Comparison of ENCODE assay signal across 8 cellular contexts in genomic region chr17:41915566-41915965, GRCh38. TPM values are rescaled to one million over a fixed set of nuclear protein-coding genes. Genes with fewer than 3 reads are reported as not detected.
DNase-seq lines count a peak whose midpoint lies in the region; ATAC-seq, FAIRE-seq and TF ChIP-seq lines count a peak whose summit lies in the region.
"Had no signal": no experiment of that assay in that cellular context is flagged by ENCODE, and none has a peak within 500 bp of the region (broad histone marks: within the 10 kb centered on the region; RNA-seq: fewer than 3 reads in every experiment).

No MANE protein-coding gene starts in this region.

- H3K79me2 ChIP-seq in mammary epithelial cell (ENCODE audit: insufficient read depth, low read length): peaks cover 81% of the 10 kb centered on the region

- no peak overlapping the region for H3K9ac ChIP-seq in HUES64 (ENCODE audit: low read depth, low read length)
- H3K9ac ChIP-seq in mammary epithelial cell (ENCODE audit: insufficient read depth, low read length): no peak overlapping the region

- no peak for ATAC-seq in CD8-positive, alpha-beta T cell
- ATAC-seq in natural killer cell treated with Interleukin-12 subunit alpha and Interleukin-12 subunit beta and Interleukin-15 and Interleukin-18, amount 100 ng/mL, for 72 hours: no peak
- ATAC-seq in GM21619 (IDR thresholded peaks at IDR 0.05; ENCODE audit: unreplicated experiment): no peak

- 74% methylated on average over 2 of the region's 2 CpGs for WGBS in HUES64
- WGBS in mammary epithelial cell (ENCODE audit: low coverage, missing lambda C conversion rate): 80% methylated on average over 1 of the region's 2 CpGs

- CTCF ChIA-PET in CD8-positive, alpha-beta T cell (lab: Charles Lee): no interaction called here
- CTCF ChIA-PET in mammary epithelial cell (lab: Charles Lee; ENCODE audit: low non-redundant PET): no interaction called here

- H2AFZ ChIP-seq in mammary epithelial cell (ENCODE audit: low read depth, low read length): no peak overlapping the region

- no peak for DNase-seq in CD8-positive, alpha-beta T cell
- no peak for DNase-seq in mammary epithelial cell
- no peak for DNase-seq in natural killer cell treated with Interleukin-12 subunit alpha and Interleukin-12 subunit beta and Interleukin-15 and Interleukin-18, amount 100 ng/mL, for 72 hours (ENCODE audit: low spot score)
- DNase-seq in D341Med (ENCODE audit: low spot score): no peak
- DNase-seq in HTR-8/SVneo (ENCODE audit: insufficient read length, low spot score): no peak

- H3K9me3 Mint-ChIP-seq in CD8-positive, alpha-beta T cell: no peaks in the 10 kb centered on the region
- no peaks in the 10 kb centered on the region for H3K9me3 Mint-ChIP-seq in natural killer cell treated with Interleukin-12 subunit alpha and Interleukin-12 subunit beta and Interleukin-15 and Interleukin-18, amount 100 ng/mL, for 72 hours

- POLR2A ChIA-PET in CD8-positive, alpha-beta T cell (lab: Charles Lee): no interaction called here

- peaks cover 38% of the 10 kb centered on the region for H3K36me3 Mint-ChIP-seq in CD8-positive, alpha-beta T cell
- H3K36me3 Mint-ChIP-seq in natural killer cell treated with Interleukin-12 subunit alpha and Interleukin-12 subunit beta and Interleukin-15 and Interleukin-18, amount 100 ng/mL, for 72 hours: peaks cover 6% of the 10 kb centered on the region

- peak overlapping the region; percentile 8 for H3K4me3 Mint-ChIP-seq in CD8-positive, alpha-beta T cell
- peak overlapping the region; percentile 37 for H3K4me3 Mint-ChIP-seq in natural killer cell treated with Interleukin-12 subunit alpha and Interleukin-12 subunit beta and Interleukin-15 and Interleukin-18, amount 100 ng/mL, for 72 hours

- H3K4me3 ChIP-seq in CD8-positive, alpha-beta T cell (ENCODE audit: low read depth, low read length): no peak overlapping the region
- peak overlapping the region; percentile 29; the same call in 1 of the 2 replicates for H3K4me3 ChIP-seq in HUES64 (ENCODE audit: low read length)
- no peak overlapping the region for H3K4me3 ChIP-seq in mammary epithelial cell (replicated peaks in 1 of 3; ENCODE audit: insufficient read depth in 1 of 3, low read depth in 2 of 3, low read length in 3 of 3)
- H3K4me3 ChIP-seq: cardiac muscle cell had no signal

- intact Hi-C loops in CD8-positive, alpha-beta T cell (cut with DNase I, micrococcal nuclease): loop anchor here in 1 of 2 experiments (5.0 kb wide), 1 partner anchor 102 kb away; the partner anchor contains the start of gene DNAJC7
- intact Hi-C loops in mammary epithelial cell (cut with micrococcal nuclease): no loop called here

- peak overlapping the region; percentile 47 for H3K4me2 ChIP-seq in mammary epithelial cell (ENCODE audit: insufficient read depth, low read depth, low read length)

- no peak for TF ChIP-seq CTCF in CD8-positive, alpha-beta T cell (IDR thresholded peaks at IDR 0.05)
- no peak for TF ChIP-seq CTCF in mammary epithelial cell (conservative IDR thresholded peaks at IDR 0.05 in 1 of 2, IDR thresholded peaks at IDR 0.05 in 1 of 2; ENCODE audit: extremely low read depth in 1 of 2, insufficient read depth in 1 of 2, low read depth in 1 of 2, low read length in 2 of 2)

- H3K9me3 ChIP-seq in CD8-positive, alpha-beta T cell (ENCODE audit: low read length): no peaks in the 10 kb centered on the region
- H3K9me3 ChIP-seq in HUES64 (ENCODE audit: insufficient read depth, low read depth, low read length): no peaks in the 10 kb centered on the region
- H3K9me3 ChIP-seq in mammary epithelial cell (replicated peaks; ENCODE audit: insufficient read depth, low read length): no peaks in the 10 kb centered on the region

- FAIRE-seq in HTR-8/SVneo (lab: Jason Lieb, UNC): no peak

- no TSS peak for BruUV-seq in mammary epithelial cell (replicated peaks; lab: Mats Ljungman, UMichigan)

- H3K27ac Mint-ChIP-seq in CD8-positive, alpha-beta T cell: no peak overlapping the region
- H3K27ac Mint-ChIP-seq in natural killer cell treated with Interleukin-12 subunit alpha and Interleukin-12 subunit beta and Interleukin-15 and Interleukin-18, amount 100 ng/mL, for 72 hours: no peak overlapping the region

- H3K4me1 Mint-ChIP-seq in CD8-positive, alpha-beta T cell (ENCODE audit: low read depth): peaks cover 32% of the 10 kb centered on the region
- peaks cover 23 to 35% of the 10 kb centered on the region in 2 donors for H3K4me1 Mint-ChIP-seq in natural killer cell treated with Interleukin-12 subunit alpha and Interleukin-12 subunit beta and Interleukin-15 and Interleukin-18, amount 100 ng/mL, for 72 hours (ENCODE audit: low read depth in 2 of 2)

- no peak overlapping the region for H3K27ac ChIP-seq in CD8-positive, alpha-beta T cell (ENCODE audit: low read depth, low read length)
- H3K27ac ChIP-seq in HUES64 (ENCODE audit: low read depth, low read length) (peak overlapping the region; percentile 18; the same call in 1 of the 2 replicates), mammary epithelial cell (ENCODE audit: insufficient read depth, low read depth, low read length) (no peak overlapping the region)
- H3K27ac ChIP-seq: cardiac muscle cell had no signal

- dilution Hi-C loops in mammary epithelial cell (cut with HindIII; ENCODE audit: low sequenced_read_pairs): no loop called here

- H3K4me1 ChIP-seq in CD8-positive, alpha-beta T cell (ENCODE audit: insufficient read depth, low read length): peaks cover 17% of the 10 kb centered on the region
- peaks cover 42% of the 10 kb centered on the region for H3K4me1 ChIP-seq in HUES64 (ENCODE audit: insufficient read depth, low read length)
- peaks cover 37% of the 10 kb centered on the region for H3K4me1 ChIP-seq in mammary epithelial cell (ENCODE audit: insufficient read depth, low read length)

- peaks cover 22% of the 10 kb centered on the region for H3K36me3 ChIP-seq in CD8-positive, alpha-beta T cell (ENCODE audit: insufficient read depth, low read length)
- H3K36me3 ChIP-seq in HUES64 (ENCODE audit: insufficient read depth, low read length) (peaks cover 46% of the 10 kb centered on the region), mammary epithelial cell (ENCODE audit: insufficient read depth, low read length) (peaks cover 33% of the 10 kb centered on the region)

- in situ Hi-C loops in mammary epithelial cell (cut with MboI; ENCODE audit: low sequenced_read_pairs in 2 of 2): no loop called here

- peaks cover 27% of the 10 kb centered on the region for H4K20me1 ChIP-seq in mammary epithelial cell (ENCODE audit: insufficient read depth, low read length)

- no peaks in the 10 kb centered on the region for H3K27me3 Mint-ChIP-seq in CD8-positive, alpha-beta T cell (ENCODE audit: low read depth)
- no peaks in the 10 kb centered on the region for H3K27me3 Mint-ChIP-seq in natural killer cell treated with Interleukin-12 subunit alpha and Interleukin-12 subunit beta and Interleukin-15 and Interleukin-18, amount 100 ng/mL, for 72 hours

- H3K27me3 ChIP-seq in CD8-positive, alpha-beta T cell (ENCODE audit: insufficient read depth, low read length): no peaks in the 10 kb centered on the region
- H3K27me3 ChIP-seq in HUES64 (ENCODE audit: insufficient read depth, low read length) (no peaks in the 10 kb centered on the region), mammary epithelial cell (ENCODE audit: insufficient read depth, low read length) (no peaks in the 10 kb centered on the region)
- H3K27me3 ChIP-seq: cardiac muscle cell had no signal

RNA-seq across cellular contexts. Expression of gene ACLY, which starts 3.2 kb away (rescaled TPM):
- 10 to 100 TPM; 24.9 to 25.0 TPM for total RNA-seq in CD8-positive, alpha-beta T cell
- polyA plus RNA-seq in HUES64 (2013, experiment 1 of 2): 225 TPM
- polyA plus RNA-seq in HUES64 (2013, experiment 2 of 2): 234 TPM
- 100 to 1,000 TPM; 251 to 387 TPM for total RNA-seq in mammary epithelial cell
- 424 TPM for polyA plus RNA-seq in mammary epithelial cell
- polyA minus RNA-seq in mammary epithelial cell: 901 TPM
- 100 to 1,000 TPM; 200 to 243 TPM for total RNA-seq in natural killer cell treated with Interleukin-12 subunit alpha and Interleukin-12 subunit beta and Interleukin-15 and Interleukin-18, amount 100 ng/mL, for 72 hours

RNA-seq across cellular contexts. Expression of gene ODAD4, which starts 14.9 kb away (rescaled TPM):
- 1 to 10 TPM; 1.1 to 1.6 TPM for total RNA-seq in CD8-positive, alpha-beta T cell
- polyA plus RNA-seq in HUES64 (2013, experiment 1 of 2): 1.00 TPM
- 2.3 TPM for polyA plus RNA-seq in HUES64 (2013, experiment 2 of 2)
- 1 to 10 TPM in 1 of 2 donors, under 1 TPM in 1; 0.83 to 1.9 TPM for total RNA-seq in mammary epithelial cell
- polyA plus RNA-seq in mammary epithelial cell: 0.23 TPM
- not detected for polyA minus RNA-seq in mammary epithelial cell
- total RNA-seq in natural killer cell treated with Interleukin-12 subunit alpha and Interleukin-12 subunit beta and Interleukin-15 and Interleukin-18, amount 100 ng/mL, for 72 hours: 1 to 10 TPM in 1 of 2 donors, under 1 TPM in 1; 0.12 to 1.0 TPM

RNA-seq across cellular contexts. Expression of gene KLHL11, which starts 50.3 kb away (rescaled TPM):
- 10 to 100 TPM; 38.4 to 38.9 TPM for total RNA-seq in CD8-positive, alpha-beta T cell
- polyA plus RNA-seq in HUES64 (2013, experiment 1 of 2): 4.4 TPM
- polyA plus RNA-seq in HUES64 (2013, experiment 2 of 2): 3.2 TPM
- total RNA-seq in mammary epithelial cell: 10 to 100 TPM; 14.5 to 43.2 TPM
- 6.9 TPM for polyA plus RNA-seq in mammary epithelial cell
- polyA minus RNA-seq in mammary epithelial cell: 18.2 TPM
- 10 to 100 TPM; 14.9 to 15.7 TPM for total RNA-seq in natural killer cell treated with Interleukin-12 subunit alpha and Interleukin-12 subunit beta and Interleukin-15 and Interleukin-18, amount 100 ng/mL, for 72 hours

RNA-seq across cellular contexts. Expression of gene CNP, which starts 51.0 kb away (rescaled TPM):
- total RNA-seq in CD8-positive, alpha-beta T cell: 10 to 100 TPM; 16.7 to 18.8 TPM
- polyA plus RNA-seq in HUES64 (2013, experiment 1 of 2): 39.6 TPM
- 43.6 TPM for polyA plus RNA-seq in HUES64 (2013, experiment 2 of 2)
- 10 to 100 TPM; 61.7 to 72.6 TPM for total RNA-seq in mammary epithelial cell
- polyA plus RNA-seq in mammary epithelial cell: 40.4 TPM
- polyA minus RNA-seq in mammary epithelial cell: 69.9 TPM
- 10 to 100 TPM; 55.6 to 81.9 TPM for total RNA-seq in natural killer cell treated with Interleukin-12 subunit alpha and Interleukin-12 subunit beta and Interleukin-15 and Interleukin-18, amount 100 ng/mL, for 72 hours

Comparison
In these comparisons a context has a peak if more than half of its experiments do, and no peak if none do; other contexts are left out.
1. RNA of gene ACLY, which starts 3.2 kb away (total RNA-seq): 251 to 387 TPM in mammary epithelial cell and 200 to 243 TPM in natural killer cell treated with Interleukin-12 subunit alpha and Interleukin-12 subunit beta and Interleukin-15 and Interleukin-18, amount 100 ng/mL, for 72 hours; 24.9 to 25.0 TPM in CD8-positive, alpha-beta T cell; every median in the first group is over 4 times any median in the second.